27 cellular contexts compared by ENCODE assay signal in the genomic region with DNA sequence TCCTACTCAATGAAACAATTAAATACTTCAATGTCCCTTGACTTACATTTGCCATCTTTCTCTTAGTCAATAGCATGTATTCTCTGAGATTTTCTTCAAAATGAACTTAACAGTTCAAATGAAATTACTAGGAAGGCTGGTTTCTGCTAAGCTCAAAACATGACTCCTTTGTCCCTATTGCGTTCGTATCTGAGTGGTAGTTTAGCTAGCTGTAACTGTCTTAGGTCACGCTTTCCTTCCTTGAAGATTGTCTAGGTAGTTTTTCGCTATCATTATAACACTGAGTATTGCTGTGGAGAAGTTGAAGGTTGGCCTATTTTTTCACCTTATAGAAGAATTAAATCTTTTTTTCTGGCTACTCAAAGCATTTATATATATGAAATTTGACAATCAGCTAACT.
DNase-seq lines count a peak whose midpoint lies in the region; ATAC-seq, FAIRE-seq and TF ChIP-seq lines count a peak whose summit lies in the region.
"Had no signal": no experiment of that assay in that cellular context is flagged by ENCODE, and none has a peak within 500 bp of the region (broad histone marks: within the 10 kb centered on the region; RNA-seq: fewer than 3 reads in every experiment).

No MANE protein-coding gene starts in this region.

- no peak for TF ChIP-seq RAD21 in GM12878 (IDR thresholded peaks at IDR 0.05; ENCODE audit: insufficient read depth, low read depth, low read length)

- H3K4me3 ChIP-seq in GM12878: no peak overlapping the region
- no peak overlapping the region for H3K4me3 ChIP-seq in ascending aorta
- H3K4me3 ChIP-seq: GM23338, SJSA1 had no signal

- H3K9ac ChIP-seq in GM12878 (ENCODE audit: control insufficient read depth, insufficient read depth, low read length): no peak overlapping the region

- DNase-seq in A172 (ENCODE audit: low spot score): peak; percentile 44
- DNase-seq in H54 (ENCODE audit: insufficient read length, low spot score): no peak
- DNase-seq in NCI-H460 (ENCODE audit: extremely low read depth, low read depth): peak; percentile 28
- no peak for DNase-seq in GM12878 (ENCODE audit: low read depth, low spot score)
- no peak for DNase-seq in stimulated activated CD4-positive, alpha-beta T cell treated with anti-CD3 and anti-CD28 coated beads, Interleukin-15, amount 100 ng/mL, for 24 hours
- DNase-seq in activated T-cell treated with anti-CD3 and anti-CD28 coated beads, Interleukin-2, amount 50 U/mL, for 1 hour: no peak
- no peak for DNase-seq in ascending aorta (ENCODE audit: low spot score in 2 of 2)
- DNase-seq: Calu3; CD8-positive, alpha-beta memory T cell; DMS53; EL; Karpas-422; NCI-H1092 treated with DMSO at 0.1 percent for 48 hours; NCI-H1436 treated with DMSO at 0.1 percent for 48 hours; NCI-H1930; NCI-H226; NCI-H524; NCI-H82; SW 1271; T-helper 17 cell had no signal

- no TSS peak for BruUV-seq in GM12878 (replicated peaks; lab: Mats Ljungman, UMichigan)

- H3K27me3 ChIP-seq in GM12878 (replicated peaks in 1 of 2; ENCODE audit: control insufficient read depth in 2 of 2, insufficient read depth in 2 of 2, low read length in 1 of 2) (no peaks in the 10 kb centered on the region), ascending aorta (no peaks in the 10 kb centered on the region)
- H3K27me3 ChIP-seq: SJSA1 had no signal

- no peaks in the 10 kb centered on the region for H4K20me1 ChIP-seq in GM12878 (ENCODE audit: control insufficient read depth, insufficient read depth)

- ATAC-seq in GM12878 (no peak), GM21576 (IDR thresholded peaks at IDR 0.05; ENCODE audit: unreplicated experiment) (no peak)
- ATAC-seq: GM23338, HCT116, Right ventricle myocardium inferior, T-helper 17 cell had no signal

- POLR2A ChIA-PET in GM12878 (lab: Charles Lee): no interaction called here

- H3K9me3 ChIP-seq in GM12878 (replicated peaks; ENCODE audit: control insufficient read depth, insufficient read depth, low read length) (no peaks in the 10 kb centered on the region), ascending aorta (no peaks in the 10 kb centered on the region)
- H3K9me3 ChIP-seq: SJSA1 had no signal

- FAIRE-seq in H54 (lab: Jason Lieb, UNC): peak; percentile 74
- FAIRE-seq in GM12878 (lab: Jason Lieb, UNC): peak; percentile 23

- in situ Hi-C loops in GM12878 (cut with MboI): no loop called here

- intact Hi-C loops in GM12878 (cut with micrococcal nuclease; ENCODE audit: unreplicated experiment): no loop called here
- intact Hi-C loops in ascending aorta (cut with DNase I): no loop called here

- no peak for TF ChIP-seq EP300 in GM12878 (IDR thresholded peaks at IDR 0.05; ENCODE audit: borderline replicate concordance in 1 of 2, control insufficient read depth in 1 of 2, low read depth in 2 of 2, low read length in 2 of 2)

- RAD21 ChIA-PET in GM12878 (lab: Charles Lee; ENCODE audit: unreplicated experiment): no interaction called here

- no peak overlapping the region for H2AFZ ChIP-seq in GM12878 (ENCODE audit: control insufficient read depth, low read depth, low read length)
- H2AFZ ChIP-seq: GM23338 had no signal

- TF ChIP-seq CTCF in GM12878 (IDR thresholded peaks at IDR 0.05 in 2 of 3, conservative IDR thresholded peaks at IDR 0.05 in 1 of 3; ENCODE audit: control insufficient read depth in 2 of 3, extremely low read depth in 1 of 3, insufficient read depth in 1 of 3, low read depth in 3 of 3, low read length in 3 of 3): no peak
- TF ChIP-seq CTCF in ascending aorta (IDR thresholded peaks at IDR 0.05): no peak

- SMC1A ChIA-PET in GM12878 (lab: Charles Lee; ENCODE audit: uncharacterized antibody, unreplicated experiment): interaction anchor here (0.8 to 1.3 kb wide), 5 partner anchors 9 to 108 kb away, joined by 3 to 5 read pairs (median 3); no protein-coding TSS in a partner anchor

- no peaks in the 10 kb centered on the region for H3K36me3 ChIP-seq in GM12878 (ENCODE audit: control insufficient read depth in 2 of 2, insufficient read depth in 2 of 2, low read length in 1 of 2)
- no peaks in the 10 kb centered on the region for H3K36me3 ChIP-seq in ascending aorta
- H3K36me3 ChIP-seq: SJSA1 had no signal

- TF ChIP-seq POLR2A in H54 (IDR thresholded peaks at IDR 0.05; ENCODE audit: low read depth, low read length): no peak
- TF ChIP-seq POLR2A in GM12878 (IDR thresholded peaks at IDR 0.05; ENCODE audit: low read depth, low read length): no peak

- H3K27ac ChIP-seq in GM12878 (ENCODE audit: control insufficient read depth, insufficient read depth) (no peak overlapping the region), ascending aorta (no peak overlapping the region)
- H3K27ac ChIP-seq: 22Rv1, C4-2B, SJSA1 had no signal

- no peaks in the 10 kb centered on the region for H3K79me2 ChIP-seq in GM12878 (ENCODE audit: control insufficient read depth, insufficient read depth, low read length)

- CTCF ChIA-PET in GM12878 (lab: Yijun Ruan, JAX): no interaction called here

- H3K4me1 ChIP-seq in GM12878 (ENCODE audit: control insufficient read depth, insufficient read depth, low read length): no peaks in the 10 kb centered on the region
- no peaks in the 10 kb centered on the region for H3K4me1 ChIP-seq in ascending aorta
- H3K4me1 ChIP-seq: SJSA1 had no signal

- H3K4me2 ChIP-seq in GM12878 (ENCODE audit: control insufficient read depth, insufficient read depth): no peak overlapping the region
- H3K4me2 ChIP-seq: GM23338 had no signal

- WGBS in GM12878 (ENCODE audit: insufficient coverage, insufficient replicate concordance, low lambda C conversion rate, missing lambda C conversion rate): 51% methylated on average over 4 of the region's 4 CpGs

TF ChIP-seq in GM12878, 131 proteins besides CTCF, POLR2A, EP300 and RAD21:
- no peak for TF ChIP-seq MEF2B (IDR thresholded peaks at IDR 0.05; ENCODE audit: partially characterized antibody, poor library complexity, severe bottlenecking)
- TF ChIP-seq SP1 (IDR thresholded peaks at IDR 0.05; ENCODE audit: low read depth, low read length): no peak
- TF ChIP-seq, protein P1, sequence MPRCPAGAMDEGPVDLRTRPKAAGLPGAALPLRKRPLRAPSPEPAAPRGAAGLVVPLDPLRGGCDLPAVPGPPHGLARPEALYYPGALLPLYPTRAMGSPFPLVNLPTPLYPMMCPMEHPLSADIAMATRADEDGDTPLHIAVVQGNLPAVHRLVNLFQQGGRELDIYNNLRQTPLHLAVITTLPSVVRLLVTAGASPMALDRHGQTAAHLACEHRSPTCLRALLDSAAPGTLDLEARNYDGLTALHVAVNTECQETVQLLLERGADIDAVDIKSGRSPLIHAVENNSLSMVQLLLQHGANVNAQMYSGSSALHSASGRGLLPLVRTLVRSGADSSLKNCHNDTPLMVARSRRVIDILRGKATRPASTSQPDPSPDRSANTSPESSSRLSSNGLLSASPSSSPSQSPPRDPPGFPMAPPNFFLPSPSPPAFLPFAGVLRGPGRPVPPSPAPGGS (IDR thresholded peaks at IDR 0.05; ENCODE audit: borderline replicate concordance, insufficient read depth, low read depth, low read length, poor library complexity, severe bottlenecking): no peak
- TF ChIP-seq, protein P2, sequence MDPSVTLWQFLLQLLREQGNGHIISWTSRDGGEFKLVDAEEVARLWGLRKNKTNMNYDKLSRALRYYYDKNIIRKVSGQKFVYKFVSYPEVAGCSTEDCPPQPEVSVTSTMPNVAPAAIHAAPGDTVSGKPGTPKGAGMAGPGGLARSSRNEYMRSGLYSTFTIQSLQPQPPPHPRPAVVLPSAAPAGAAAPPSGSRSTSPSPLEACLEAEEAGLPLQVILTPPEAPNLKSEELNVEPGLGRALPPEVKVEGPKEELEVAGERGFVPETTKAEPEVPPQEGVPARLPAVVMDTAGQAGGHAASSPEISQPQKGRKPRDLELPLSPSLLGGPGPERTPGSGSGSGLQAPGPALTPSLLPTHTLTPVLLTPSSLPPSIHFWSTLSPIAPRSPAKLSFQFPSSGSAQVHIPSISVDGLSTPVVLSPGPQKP (IDR thresholded peaks at IDR 0.05; ENCODE audit: low read depth, low read length): no peak
- TF ChIP-seq IRF4 (IDR thresholded peaks at IDR 0.05; ENCODE audit: low read depth, low read length): no peak
- TF ChIP-seq CHD1 (IDR thresholded peaks at IDR 0.05; ENCODE audit: low read depth, low read length): no peak
- TF ChIP-seq, protein P3, sequence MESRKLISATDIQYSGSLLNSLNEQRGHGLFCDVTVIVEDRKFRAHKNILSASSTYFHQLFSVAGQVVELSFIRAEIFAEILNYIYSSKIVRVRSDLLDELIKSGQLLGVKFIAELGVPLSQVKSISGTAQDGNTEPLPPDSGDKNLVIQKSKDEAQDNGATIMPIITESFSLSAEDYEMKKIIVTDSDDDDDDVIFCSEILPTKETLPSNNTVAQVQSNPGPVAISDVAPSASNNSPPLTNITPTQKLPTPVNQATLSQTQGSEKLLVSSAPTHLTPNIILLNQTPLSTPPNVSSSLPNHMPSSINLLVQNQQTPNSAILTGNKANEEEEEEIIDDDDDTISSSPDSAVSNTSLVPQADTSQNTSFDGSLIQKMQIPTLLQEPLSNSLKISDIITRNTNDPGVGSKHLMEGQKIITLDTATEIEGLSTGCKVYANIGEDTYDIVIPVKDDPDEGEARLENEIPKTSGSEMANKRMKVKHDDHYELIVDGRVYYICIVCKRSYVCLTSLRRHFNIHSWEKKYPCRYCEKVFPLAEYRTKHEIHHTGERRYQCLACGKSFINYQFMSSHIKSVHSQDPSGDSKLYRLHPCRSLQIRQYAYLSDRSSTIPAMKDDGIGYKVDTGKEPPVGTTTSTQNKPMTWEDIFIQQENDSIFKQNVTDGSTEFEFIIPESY (IDR thresholded peaks at IDR 0.05): no peak

Comparison
In these comparisons a context has a peak if more than half of its experiments do, and no peak if none do; other contexts are left out.
1. DNase-seq: peak in A172 (single experiment) and NCI-H460 (single experiment); none in H54 (single experiment), GM12878 (single experiment), stimulated activated CD4-positive, alpha-beta T cell treated with anti-CD3 and anti-CD28 coated beads, Interleukin-15, amount 100 ng/mL, for 24 hours (single experiment), activated T-cell treated with anti-CD3 and anti-CD28 coated beads, Interleukin-2, amount 50 U/mL, for 1 hour (single experiment) and ascending aorta (0 of 2).